1 cellular context compared by ENCODE assay signal in the genomic region with DNA sequence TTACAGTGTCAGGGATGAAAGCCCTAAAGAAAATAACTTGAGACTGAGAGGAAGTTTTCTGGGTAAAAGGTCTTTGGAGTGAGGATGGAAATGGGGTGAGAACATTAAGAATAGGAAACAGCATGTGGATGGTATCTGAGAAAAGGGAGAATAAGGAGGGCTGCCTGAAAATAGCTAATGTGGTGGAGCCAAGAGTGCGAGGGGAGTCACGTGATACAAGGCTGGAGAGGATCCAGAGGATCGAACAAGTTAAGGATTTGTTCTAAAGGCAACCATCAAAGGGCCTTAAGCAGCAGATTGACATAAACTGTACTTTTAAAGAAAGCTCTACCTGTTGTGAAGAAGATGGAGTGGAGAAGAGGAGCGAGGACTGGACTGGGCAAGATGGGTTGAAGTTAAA.
TF ChIP-seq lines count a peak whose summit lies in the region.

No MANE protein-coding gene starts in this region.

TF ChIP-seq in SK-N-SH treated with all-trans-retinoic acid at 6 μM for 48 hours, 23 proteins besides CTCF, POLR2A, EP300 and RAD21 (continued from another document):
- TF ChIP-seq, protein P1, sequence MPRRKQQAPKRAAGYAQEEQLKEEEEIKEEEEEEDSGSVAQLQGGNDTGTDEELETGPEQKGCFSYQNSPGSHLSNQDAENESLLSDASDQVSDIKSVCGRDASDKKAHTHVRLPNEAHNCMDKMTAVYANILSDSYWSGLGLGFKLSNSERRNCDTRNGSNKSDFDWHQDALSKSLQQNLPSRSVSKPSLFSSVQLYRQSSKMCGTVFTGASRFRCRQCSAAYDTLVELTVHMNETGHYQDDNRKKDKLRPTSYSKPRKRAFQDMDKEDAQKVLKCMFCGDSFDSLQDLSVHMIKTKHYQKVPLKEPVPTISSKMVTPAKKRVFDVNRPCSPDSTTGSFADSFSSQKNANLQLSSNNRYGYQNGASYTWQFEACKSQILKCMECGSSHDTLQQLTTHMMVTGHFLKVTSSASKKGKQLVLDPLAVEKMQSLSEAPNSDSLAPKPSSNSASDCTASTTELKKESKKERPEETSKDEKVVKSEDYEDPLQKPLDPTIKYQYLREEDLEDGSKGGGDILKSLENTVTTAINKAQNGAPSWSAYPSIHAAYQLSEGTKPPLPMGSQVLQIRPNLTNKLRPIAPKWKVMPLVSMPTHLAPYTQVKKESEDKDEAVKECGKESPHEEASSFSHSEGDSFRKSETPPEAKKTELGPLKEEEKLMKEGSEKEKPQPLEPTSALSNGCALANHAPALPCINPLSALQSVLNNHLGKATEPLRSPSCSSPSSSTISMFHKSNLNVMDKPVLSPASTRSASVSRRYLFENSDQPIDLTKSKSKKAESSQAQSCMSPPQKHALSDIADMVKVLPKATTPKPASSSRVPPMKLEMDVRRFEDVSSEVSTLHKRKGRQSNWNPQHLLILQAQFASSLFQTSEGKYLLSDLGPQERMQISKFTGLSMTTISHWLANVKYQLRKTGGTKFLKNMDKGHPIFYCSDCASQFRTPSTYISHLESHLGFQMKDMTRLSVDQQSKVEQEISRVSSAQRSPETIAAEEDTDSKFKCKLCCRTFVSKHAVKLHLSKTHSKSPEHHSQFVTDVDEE (CRISPR knock-in tag; IDR thresholded peaks at IDR 0.05), result no peak
- TF ChIP-seq ZFP3 (CRISPR knock-in tag; IDR thresholded peaks at IDR 0.05) (no peak), ZNF565 (CRISPR knock-in tag; conservative IDR thresholded peaks at IDR 0.05; ENCODE audit: low read depth) (no peak), ISL1 (CRISPR knock-in tag; IDR thresholded peaks at IDR 0.05) (no peak), ZFP30 (CRISPR knock-in tag; IDR thresholded peaks at IDR 0.05) (no peak), TOX (CRISPR knock-in tag; IDR thresholded peaks at IDR 0.05; ENCODE audit: borderline replicate concordance) (no peak), ZNF8 (CRISPR knock-in tag; IDR thresholded peaks at IDR 0.05) (no peak)
- TF ChIP-seq, protein P2, sequence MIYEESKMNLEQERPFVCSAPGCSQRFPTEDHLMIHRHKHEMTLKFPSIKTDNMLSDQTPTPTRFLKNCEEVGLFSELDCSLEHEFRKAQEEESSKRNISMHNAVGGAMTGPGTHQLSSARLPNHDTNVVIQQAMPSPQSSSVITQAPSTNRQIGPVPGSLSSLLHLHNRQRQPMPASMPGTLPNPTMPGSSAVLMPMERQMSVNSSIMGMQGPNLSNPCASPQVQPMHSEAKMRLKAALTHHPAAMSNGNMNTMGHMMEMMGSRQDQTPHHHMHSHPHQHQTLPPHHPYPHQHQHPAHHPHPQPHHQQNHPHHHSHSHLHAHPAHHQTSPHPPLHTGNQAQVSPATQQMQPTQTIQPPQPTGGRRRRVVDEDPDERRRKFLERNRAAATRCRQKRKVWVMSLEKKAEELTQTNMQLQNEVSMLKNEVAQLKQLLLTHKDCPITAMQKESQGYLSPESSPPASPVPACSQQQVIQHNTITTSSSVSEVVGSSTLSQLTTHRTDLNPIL (CRISPR knock-in tag; IDR thresholded peaks at IDR 0.05; ENCODE audit: low read depth), result no peak
- TF ChIP-seq, protein P3, sequence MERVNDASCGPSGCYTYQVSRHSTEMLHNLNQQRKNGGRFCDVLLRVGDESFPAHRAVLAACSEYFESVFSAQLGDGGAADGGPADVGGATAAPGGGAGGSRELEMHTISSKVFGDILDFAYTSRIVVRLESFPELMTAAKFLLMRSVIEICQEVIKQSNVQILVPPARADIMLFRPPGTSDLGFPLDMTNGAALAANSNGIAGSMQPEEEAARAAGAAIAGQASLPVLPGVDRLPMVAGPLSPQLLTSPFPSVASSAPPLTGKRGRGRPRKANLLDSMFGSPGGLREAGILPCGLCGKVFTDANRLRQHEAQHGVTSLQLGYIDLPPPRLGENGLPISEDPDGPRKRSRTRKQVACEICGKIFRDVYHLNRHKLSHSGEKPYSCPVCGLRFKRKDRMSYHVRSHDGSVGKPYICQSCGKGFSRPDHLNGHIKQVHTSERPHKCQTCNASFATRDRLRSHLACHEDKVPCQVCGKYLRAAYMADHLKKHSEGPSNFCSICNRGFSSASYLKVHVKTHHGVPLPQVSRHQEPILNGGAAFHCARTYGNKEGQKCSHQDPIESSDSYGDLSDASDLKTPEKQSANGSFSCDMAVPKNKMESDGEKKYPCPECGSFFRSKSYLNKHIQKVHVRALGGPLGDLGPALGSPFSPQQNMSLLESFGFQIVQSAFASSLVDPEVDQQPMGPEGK (CRISPR knock-in tag; IDR thresholded peaks at IDR 0.05; ENCODE audit: borderline replicate concordance), result no peak
